In the genomic region with DNA sequence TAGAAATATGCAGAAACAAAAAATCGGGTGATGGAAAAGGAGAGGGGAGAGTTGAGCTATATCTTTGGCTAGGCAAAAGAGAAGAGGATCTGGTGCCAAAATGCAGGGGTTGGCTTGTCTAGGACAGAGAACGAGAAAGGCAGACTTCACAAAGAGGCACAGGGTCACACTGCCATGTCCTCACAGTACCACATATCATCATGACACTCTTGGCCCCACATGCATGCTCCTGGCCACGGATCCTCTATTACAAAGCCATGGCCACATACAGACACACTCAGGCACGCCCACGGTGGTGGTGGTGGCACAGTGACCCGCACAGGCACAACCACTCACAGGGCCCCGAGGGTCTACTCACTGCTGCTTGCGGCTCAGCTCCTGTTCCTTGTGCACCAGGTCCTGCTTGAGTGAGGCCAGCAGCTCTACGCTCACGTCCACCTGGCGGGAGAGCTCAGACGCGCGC, we compare ENCODE assay signal across 12 cellular contexts. TPM values are rescaled to one million over a fixed set of nuclear protein-coding genes. Genes with fewer than 3 reads are reported as not detected.
A peak's percentile ranks its signal among the peaks of the same experiment; 100 is the strongest.
DNase-seq lines count a peak whose midpoint lies in the region; TF ChIP-seq lines count a peak whose summit lies in the region.
"Had no signal": no experiment of that assay in that cellular context is flagged by ENCODE, and none has a peak within 500 bp of the region (broad histone marks: within the 10 kb centered on the region; RNA-seq: fewer than 3 reads in every experiment).

No MANE protein-coding gene starts in this region.

- H3K4me3 Mint-ChIP-seq in activated CD4-positive, alpha-beta memory T cell treated with anti-CD3 and anti-CD28 coated beads for 36 hours, result peak overlapping the region; percentile 6
- H3K4me3 Mint-ChIP-seq in glutamatergic neuron (ENCODE audit: unreplicated experiment), result peak overlapping the region; percentile 17

- no peak overlapping the region for H3K9ac ChIP-seq in skeletal muscle tissue (ENCODE audit: low read depth in 1 of 3, low read length in 3 of 3)
- H3K9ac ChIP-seq: BLaER1 had no signal

- H3K9me3 ChIP-seq in skeletal muscle tissue (ENCODE audit: control insufficient read depth in 3 of 3, low read length in 3 of 3), result no peaks in the 10 kb centered on the region
- H3K9me3 ChIP-seq: BLaER1 had no signal

- no peaks in the 10 kb centered on the region for H3K9me3 Mint-ChIP-seq in activated CD4-positive, alpha-beta memory T cell treated with anti-CD3 and anti-CD28 coated beads for 36 hours
- H3K9me3 Mint-ChIP-seq in glutamatergic neuron (ENCODE audit: unreplicated experiment), result peaks cover 5% of the 10 kb centered on the region

- peaks cover 3% of the 10 kb centered on the region for H3K36me3 Mint-ChIP-seq in activated CD4-positive, alpha-beta memory T cell treated with anti-CD3 and anti-CD28 coated beads for 36 hours
- H3K36me3 Mint-ChIP-seq in glutamatergic neuron (ENCODE audit: unreplicated experiment), result peaks cover 20% of the 10 kb centered on the region

- H3K27me3 Mint-ChIP-seq in activated CD4-positive, alpha-beta memory T cell treated with anti-CD3 and anti-CD28 coated beads for 36 hours, result no peaks in the 10 kb centered on the region
- peaks cover 33% of the 10 kb centered on the region for H3K27me3 Mint-ChIP-seq in glutamatergic neuron (ENCODE audit: unreplicated experiment)

- peak overlapping the region in 2 of 3 donors; percentile 14 to 29 for H3K4me3 ChIP-seq in skeletal muscle tissue (ENCODE audit: low read length in 3 of 3)
- H3K4me3 ChIP-seq: BLaER1 had no signal

- H3K27ac ChIP-seq in skeletal muscle tissue (ENCODE audit: low read depth, low read length), result no peak overlapping the region
- H3K27ac ChIP-seq: BLaER1 had no signal

- POLR2A ChIA-PET in activated CD4-positive, alpha-beta memory T cell treated with anti-CD3 and anti-CD28 coated beads for 36 hours (lab: Charles Lee), result interaction anchor here (0.7 to 2.1 kb wide), 4 partner anchors 11 to 36 kb away, joined by 3 to 6 read pairs (median 3); a partner anchor contains a TSS

- H3K36me3 ChIP-seq in skeletal muscle tissue (ENCODE audit: control insufficient read depth in 3 of 3, insufficient read depth in 3 of 3, low read length in 3 of 3), result no peaks in the 10 kb centered on the region

- no peak overlapping the region for H3K27ac Mint-ChIP-seq in activated CD4-positive, alpha-beta memory T cell treated with anti-CD3 and anti-CD28 coated beads for 36 hours
- H3K27ac Mint-ChIP-seq in glutamatergic neuron (ENCODE audit: unreplicated experiment), result no peak overlapping the region

- H3K27me3 ChIP-seq in skeletal muscle tissue (ENCODE audit: control insufficient read depth in 3 of 3, insufficient read depth in 3 of 3, low read length in 3 of 3), result peaks cover 39 to 65% (median 45%) of the 10 kb centered on the region in 3 donors
- H3K27me3 ChIP-seq: BLaER1 had no signal

- peaks cover 19% of the 10 kb centered on the region for H3K4me1 Mint-ChIP-seq in activated CD4-positive, alpha-beta memory T cell treated with anti-CD3 and anti-CD28 coated beads for 36 hours (ENCODE audit: low read depth)
- no peaks in the 10 kb centered on the region for H3K4me1 Mint-ChIP-seq in glutamatergic neuron (ENCODE audit: low read depth, unreplicated experiment)

- no peak for TF ChIP-seq CTCF in glutamatergic neuron (IDR thresholded peaks at IDR 0.05; ENCODE audit: partially characterized antibody, unreplicated experiment)

- DNase-seq in NCI-H510A treated with DMSO at 0.1 percent for 48 hours (lab: John Stamatoyannopoulos, UW) (peak; percentile 56), NCI-H510A (lab: John Stamatoyannopoulos, UW) (no peak), glutamatergic neuron (no peak), NCI-H526 treated with DMSO at 0.1 percent for 48 hours (lab: John Stamatoyannopoulos, UW) (no peak), SK-N-DZ (ENCODE audit: low spot score) (no peak), activated gamma-delta T cell (lab: John Stamatoyannopoulos, UW) (no peak)
- no peak for DNase-seq in activated CD4-positive, alpha-beta memory T cell treated with anti-CD3 and anti-CD28 coated beads for 36 hours
- DNase-seq: NK-92 treated with Interleukin-12 subunit alpha and Interleukin-12 subunit beta, amount 100 ng/mL, for 24 hours had no signal

- H3K4me1 ChIP-seq in skeletal muscle tissue (ENCODE audit: control insufficient read depth in 3 of 3, insufficient read depth in 3 of 3, low read length in 3 of 3), result peaks cover 0 to 9% (median 4%) of the 10 kb centered on the region in 3 donors
- H3K4me1 ChIP-seq: BLaER1 had no signal

- intact Hi-C loops in activated CD4-positive, alpha-beta memory T cell treated with anti-CD3 and anti-CD28 coated beads for 36 hours (cut with micrococcal nuclease), result loop anchor here (2.0 kb wide), 1 partner anchor 24 kb away; a partner anchor contains a TSS

- CTCF ChIA-PET in activated CD4-positive, alpha-beta memory T cell treated with anti-CD3 and anti-CD28 coated beads for 36 hours (lab: Charles Lee), result interaction anchor here (1.4 to 1.6 kb wide), 2 partner anchors 21 to 25 kb away, joined by 3 to 6 read pairs; no protein-coding TSS in a partner anchor

RNA-seq across cellular contexts. Expression of a gene that starts 15.9 kb away (rescaled TPM):
- total RNA-seq in activated CD4-positive, alpha-beta memory T cell treated with anti-CD3 and anti-CD28 coated beads for 36 hours, result 10 to 100 TPM; 15.2 to 15.6 TPM
- total RNA-seq in glutamatergic neuron (ENCODE audit: unreplicated experiment), result 14.0 TPM
- total RNA-seq in skeletal muscle tissue, result under 0.01 TPM
- 4.9 and 6.4 TPM in 2 replicates for polyA plus RNA-seq in SK-N-DZ (2014; cell fraction: cytosol; rRNA removed)
- polyA plus RNA-seq in SK-N-DZ (2014; cell fraction: nucleus; rRNA removed), result 18.1 and 35.2 TPM in 2 replicates

RNA-seq across cellular contexts. Expression of a gene that starts 24.9 kb away (rescaled TPM):
- total RNA-seq in activated CD4-positive, alpha-beta memory T cell treated with anti-CD3 and anti-CD28 coated beads for 36 hours, result under 1 TPM; 0.24 to 0.34 TPM
- total RNA-seq in glutamatergic neuron (ENCODE audit: unreplicated experiment), result not detected
- total RNA-seq in skeletal muscle tissue, result not detected
- polyA plus RNA-seq in SK-N-DZ (2014; cell fraction: cytosol; rRNA removed), result not detected in 2 replicates
- not detected in 2 replicates for polyA plus RNA-seq in SK-N-DZ (2014; cell fraction: nucleus; rRNA removed)
- total RNA-seq: chondrocyte, ureter had no signal

RNA-seq across cellular contexts. Expression of a gene that starts 34.3 kb away (rescaled TPM):
- 100 to 1,000 TPM; 499 to 541 TPM for total RNA-seq in activated CD4-positive, alpha-beta memory T cell treated with anti-CD3 and anti-CD28 coated beads for 36 hours
- total RNA-seq in glutamatergic neuron (ENCODE audit: unreplicated experiment), result 269 TPM
- total RNA-seq in skeletal muscle tissue, result 205 TPM
- 728 and 916 TPM in 2 replicates for polyA plus RNA-seq in SK-N-DZ (2014; cell fraction: cytosol; rRNA removed)
- polyA plus RNA-seq in SK-N-DZ (2014; cell fraction: nucleus; rRNA removed), result 240 and 336 TPM in 2 replicates

RNA-seq across cellular contexts. Expression of a gene that starts 35.4 kb away (rescaled TPM):
- 10 to 100 TPM; 12.9 to 13.6 TPM for total RNA-seq in activated CD4-positive, alpha-beta memory T cell treated with anti-CD3 and anti-CD28 coated beads for 36 hours
- total RNA-seq in glutamatergic neuron (ENCODE audit: unreplicated experiment) (26.8 TPM), skeletal muscle tissue (17.7 TPM)
- 40.5 and 45.2 TPM in 2 replicates for polyA plus RNA-seq in SK-N-DZ (2014; cell fraction: cytosol; rRNA removed)
- polyA plus RNA-seq in SK-N-DZ (2014; cell fraction: nucleus; rRNA removed), result 33.6 and 43.1 TPM in 2 replicates

RNA-seq across cellular contexts. Expression of a gene that starts 54.4 kb away (rescaled TPM):
- 10 to 100 TPM; 40.0 to 42.0 TPM for total RNA-seq in activated CD4-positive, alpha-beta memory T cell treated with anti-CD3 and anti-CD28 coated beads for 36 hours
- 17.0 TPM for total RNA-seq in glutamatergic neuron (ENCODE audit: unreplicated experiment)
- 18.8 TPM for total RNA-seq in skeletal muscle tissue
- polyA plus RNA-seq in SK-N-DZ (2014; cell fraction: cytosol; rRNA removed), result 34.7 and 39.5 TPM in 2 replicates
- polyA plus RNA-seq in SK-N-DZ (2014; cell fraction: nucleus; rRNA removed), result 48.3 and 75.5 TPM in 2 replicates

Comparison
In these comparisons a context has a peak if more than half of its experiments do, and no peak if none do; other contexts are left out.
1. RNA of a gene that starts 15.9 kb away (total RNA-seq): 15.2 to 15.6 TPM in activated CD4-positive, alpha-beta memory T cell treated with anti-CD3 and anti-CD28 coated beads for 36 hours and 14.0 TPM in glutamatergic neuron (single experiment); under 0.01 TPM in skeletal muscle tissue (single experiment); every median in the first group is over 10 times any median in the second.